2 cellular contexts compared by ENCODE assay signal in the genomic region with DNA sequence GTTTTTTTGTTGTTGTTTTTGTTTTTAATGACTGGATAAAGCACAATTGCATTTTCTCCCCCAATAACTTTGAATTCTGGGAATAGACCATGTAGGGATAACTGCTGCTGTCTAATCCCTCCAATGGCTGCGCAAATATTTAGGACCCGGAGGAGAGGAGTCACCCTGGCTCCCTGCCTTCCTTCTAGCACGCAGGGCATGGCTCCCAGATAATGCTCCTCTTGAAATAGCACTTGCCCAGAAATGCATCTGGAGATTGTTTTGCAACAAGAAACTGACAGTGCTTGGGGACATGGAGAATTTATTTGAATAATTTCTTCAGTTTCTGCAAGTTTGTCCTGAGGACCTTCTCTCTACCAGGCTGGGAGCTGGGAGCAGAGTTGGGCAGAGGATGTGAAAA.
TF ChIP-seq lines count a peak whose summit lies in the region.

No MANE protein-coding gene starts in this region.

TF ChIP-seq in SK-N-SH treated with all-trans-retinoic acid at 6 μM for 48 hours, 23 proteins besides CTCF, POLR2A, EP300 and RAD21:
- TF ChIP-seq, protein P1, sequence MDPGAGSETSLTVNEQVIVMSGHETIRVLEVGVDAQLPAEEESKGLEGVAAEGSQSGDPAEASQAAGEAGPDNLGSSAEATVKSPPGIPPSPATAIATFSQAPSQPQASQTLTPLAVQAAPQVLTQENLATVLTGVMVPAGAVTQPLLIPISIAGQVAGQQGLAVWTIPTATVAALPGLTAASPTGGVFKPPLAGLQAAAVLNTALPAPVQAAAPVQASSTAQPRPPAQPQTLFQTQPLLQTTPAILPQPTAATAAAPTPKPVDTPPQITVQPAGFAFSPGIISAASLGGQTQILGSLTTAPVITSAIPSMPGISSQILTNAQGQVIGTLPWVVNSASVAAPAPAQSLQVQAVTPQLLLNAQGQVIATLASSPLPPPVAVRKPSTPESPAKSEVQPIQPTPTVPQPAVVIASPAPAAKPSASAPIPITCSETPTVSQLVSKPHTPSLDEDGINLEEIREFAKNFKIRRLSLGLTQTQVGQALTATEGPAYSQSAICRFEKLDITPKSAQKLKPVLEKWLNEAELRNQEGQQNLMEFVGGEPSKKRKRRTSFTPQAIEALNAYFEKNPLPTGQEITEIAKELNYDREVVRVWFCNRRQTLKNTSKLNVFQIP (CRISPR knock-in tag; IDR thresholded peaks at IDR 0.05; ENCODE audit: borderline replicate concordance, low read depth) = no peak
- TF ChIP-seq TOX (CRISPR knock-in tag; IDR thresholded peaks at IDR 0.05; ENCODE audit: borderline replicate concordance) (no peak), ZNF8 (CRISPR knock-in tag; IDR thresholded peaks at IDR 0.05) (no peak), RARB (CRISPR knock-in tag; IDR thresholded peaks at IDR 0.05) (no peak)
- TF ChIP-seq, protein P2, sequence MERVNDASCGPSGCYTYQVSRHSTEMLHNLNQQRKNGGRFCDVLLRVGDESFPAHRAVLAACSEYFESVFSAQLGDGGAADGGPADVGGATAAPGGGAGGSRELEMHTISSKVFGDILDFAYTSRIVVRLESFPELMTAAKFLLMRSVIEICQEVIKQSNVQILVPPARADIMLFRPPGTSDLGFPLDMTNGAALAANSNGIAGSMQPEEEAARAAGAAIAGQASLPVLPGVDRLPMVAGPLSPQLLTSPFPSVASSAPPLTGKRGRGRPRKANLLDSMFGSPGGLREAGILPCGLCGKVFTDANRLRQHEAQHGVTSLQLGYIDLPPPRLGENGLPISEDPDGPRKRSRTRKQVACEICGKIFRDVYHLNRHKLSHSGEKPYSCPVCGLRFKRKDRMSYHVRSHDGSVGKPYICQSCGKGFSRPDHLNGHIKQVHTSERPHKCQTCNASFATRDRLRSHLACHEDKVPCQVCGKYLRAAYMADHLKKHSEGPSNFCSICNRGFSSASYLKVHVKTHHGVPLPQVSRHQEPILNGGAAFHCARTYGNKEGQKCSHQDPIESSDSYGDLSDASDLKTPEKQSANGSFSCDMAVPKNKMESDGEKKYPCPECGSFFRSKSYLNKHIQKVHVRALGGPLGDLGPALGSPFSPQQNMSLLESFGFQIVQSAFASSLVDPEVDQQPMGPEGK (CRISPR knock-in tag; IDR thresholded peaks at IDR 0.05; ENCODE audit: borderline replicate concordance) = no peak
- TF ChIP-seq, protein P3, sequence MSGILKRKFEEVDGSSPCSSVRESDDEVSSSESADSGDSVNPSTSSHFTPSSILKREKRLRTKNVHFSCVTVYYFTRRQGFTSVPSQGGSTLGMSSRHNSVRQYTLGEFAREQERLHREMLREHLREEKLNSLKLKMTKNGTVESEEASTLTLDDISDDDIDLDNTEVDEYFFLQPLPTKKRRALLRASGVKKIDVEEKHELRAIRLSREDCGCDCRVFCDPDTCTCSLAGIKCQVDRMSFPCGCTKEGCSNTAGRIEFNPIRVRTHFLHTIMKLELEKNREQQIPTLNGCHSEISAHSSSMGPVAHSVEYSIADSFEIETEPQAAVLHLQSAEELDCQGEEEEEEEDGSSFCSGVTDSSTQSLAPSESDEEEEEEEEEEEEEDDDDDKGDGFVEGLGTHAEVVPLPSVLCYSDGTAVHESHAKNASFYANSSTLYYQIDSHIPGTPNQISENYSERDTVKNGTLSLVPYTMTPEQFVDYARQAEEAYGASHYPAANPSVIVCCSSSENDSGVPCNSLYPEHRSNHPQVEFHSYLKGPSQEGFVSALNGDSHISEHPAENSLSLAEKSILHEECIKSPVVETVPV (CRISPR knock-in tag; IDR thresholded peaks at IDR 0.05) = no peak

TF ChIP-seq in SK-N-SH, 30 proteins besides CTCF, POLR2A, EP300 and RAD21 (continued from another document):
- TF ChIP-seq, protein P4, sequence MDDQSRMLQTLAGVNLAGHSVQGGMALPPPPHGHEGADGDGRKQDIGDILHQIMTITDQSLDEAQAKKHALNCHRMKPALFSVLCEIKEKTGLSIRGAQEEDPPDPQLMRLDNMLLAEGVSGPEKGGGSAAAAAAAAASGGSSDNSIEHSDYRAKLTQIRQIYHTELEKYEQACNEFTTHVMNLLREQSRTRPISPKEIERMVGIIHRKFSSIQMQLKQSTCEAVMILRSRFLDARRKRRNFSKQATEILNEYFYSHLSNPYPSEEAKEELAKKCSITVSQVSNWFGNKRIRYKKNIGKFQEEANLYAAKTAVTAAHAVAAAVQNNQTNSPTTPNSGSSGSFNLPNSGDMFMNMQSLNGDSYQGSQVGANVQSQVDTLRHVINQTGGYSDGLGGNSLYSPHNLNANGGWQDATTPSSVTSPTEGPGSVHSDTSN (IDR thresholded peaks at IDR 0.05) = no peak
- TF ChIP-seq, protein P5, sequence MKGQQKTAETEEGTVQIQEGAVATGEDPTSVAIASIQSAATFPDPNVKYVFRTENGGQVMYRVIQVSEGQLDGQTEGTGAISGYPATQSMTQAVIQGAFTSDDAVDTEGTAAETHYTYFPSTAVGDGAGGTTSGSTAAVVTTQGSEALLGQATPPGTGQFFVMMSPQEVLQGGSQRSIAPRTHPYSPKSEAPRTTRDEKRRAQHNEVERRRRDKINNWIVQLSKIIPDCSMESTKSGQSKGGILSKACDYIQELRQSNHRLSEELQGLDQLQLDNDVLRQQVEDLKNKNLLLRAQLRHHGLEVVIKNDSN (IDR thresholded peaks at IDR 0.05; ENCODE audit: borderline replicate concordance, low read depth) = no peak
- TF ChIP-seq TAF1 (IDR thresholded peaks at IDR 0.05; ENCODE audit: borderline replicate concordance, low read depth, low read length) (no peak), SIN3A (IDR thresholded peaks at IDR 0.05; ENCODE audit: borderline replicate concordance, low read depth, low read length) (no peak), GATA2 (CRISPR knock-in tag; IDR thresholded peaks at IDR 0.05) (no peak), MEF2A (IDR thresholded peaks at IDR 0.05; ENCODE audit: borderline replicate concordance, low read depth) (no peak), RFX5 (IDR thresholded peaks at IDR 0.05; ENCODE audit: low read length) (no peak), NFIC (IDR thresholded peaks at IDR 0.05; ENCODE audit: borderline replicate concordance) (no peak), TEAD4 (IDR thresholded peaks at IDR 0.05; ENCODE audit: borderline replicate concordance, insufficient read depth) (no peak)
- TF ChIP-seq, protein P6, sequence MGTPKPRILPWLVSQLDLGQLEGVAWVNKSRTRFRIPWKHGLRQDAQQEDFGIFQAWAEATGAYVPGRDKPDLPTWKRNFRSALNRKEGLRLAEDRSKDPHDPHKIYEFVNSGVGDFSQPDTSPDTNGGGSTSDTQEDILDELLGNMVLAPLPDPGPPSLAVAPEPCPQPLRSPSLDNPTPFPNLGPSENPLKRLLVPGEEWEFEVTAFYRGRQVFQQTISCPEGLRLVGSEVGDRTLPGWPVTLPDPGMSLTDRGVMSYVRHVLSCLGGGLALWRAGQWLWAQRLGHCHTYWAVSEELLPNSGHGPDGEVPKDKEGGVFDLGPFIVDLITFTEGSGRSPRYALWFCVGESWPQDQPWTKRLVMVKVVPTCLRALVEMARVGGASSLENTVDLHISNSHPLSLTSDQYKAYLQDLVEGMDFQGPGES (IDR thresholded peaks at IDR 0.05; ENCODE audit: low read depth, low read length) = no peak
- TF ChIP-seq, protein P7, sequence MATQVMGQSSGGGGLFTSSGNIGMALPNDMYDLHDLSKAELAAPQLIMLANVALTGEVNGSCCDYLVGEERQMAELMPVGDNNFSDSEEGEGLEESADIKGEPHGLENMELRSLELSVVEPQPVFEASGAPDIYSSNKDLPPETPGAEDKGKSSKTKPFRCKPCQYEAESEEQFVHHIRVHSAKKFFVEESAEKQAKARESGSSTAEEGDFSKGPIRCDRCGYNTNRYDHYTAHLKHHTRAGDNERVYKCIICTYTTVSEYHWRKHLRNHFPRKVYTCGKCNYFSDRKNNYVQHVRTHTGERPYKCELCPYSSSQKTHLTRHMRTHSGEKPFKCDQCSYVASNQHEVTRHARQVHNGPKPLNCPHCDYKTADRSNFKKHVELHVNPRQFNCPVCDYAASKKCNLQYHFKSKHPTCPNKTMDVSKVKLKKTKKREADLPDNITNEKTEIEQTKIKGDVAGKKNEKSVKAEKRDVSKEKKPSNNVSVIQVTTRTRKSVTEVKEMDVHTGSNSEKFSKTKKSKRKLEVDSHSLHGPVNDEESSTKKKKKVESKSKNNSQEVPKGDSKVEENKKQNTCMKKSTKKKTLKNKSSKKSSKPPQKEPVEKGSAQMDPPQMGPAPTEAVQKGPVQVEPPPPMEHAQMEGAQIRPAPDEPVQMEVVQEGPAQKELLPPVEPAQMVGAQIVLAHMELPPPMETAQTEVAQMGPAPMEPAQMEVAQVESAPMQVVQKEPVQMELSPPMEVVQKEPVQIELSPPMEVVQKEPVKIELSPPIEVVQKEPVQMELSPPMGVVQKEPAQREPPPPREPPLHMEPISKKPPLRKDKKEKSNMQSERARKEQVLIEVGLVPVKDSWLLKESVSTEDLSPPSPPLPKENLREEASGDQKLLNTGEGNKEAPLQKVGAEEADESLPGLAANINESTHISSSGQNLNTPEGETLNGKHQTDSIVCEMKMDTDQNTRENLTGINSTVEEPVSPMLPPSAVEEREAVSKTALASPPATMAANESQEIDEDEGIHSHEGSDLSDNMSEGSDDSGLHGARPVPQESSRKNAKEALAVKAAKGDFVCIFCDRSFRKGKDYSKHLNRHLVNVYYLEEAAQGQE (IDR thresholded peaks at IDR 0.05; ENCODE audit: low read depth, low read length) = no peak
